1 cellular context compared by ENCODE assay signal in the genomic region with DNA sequence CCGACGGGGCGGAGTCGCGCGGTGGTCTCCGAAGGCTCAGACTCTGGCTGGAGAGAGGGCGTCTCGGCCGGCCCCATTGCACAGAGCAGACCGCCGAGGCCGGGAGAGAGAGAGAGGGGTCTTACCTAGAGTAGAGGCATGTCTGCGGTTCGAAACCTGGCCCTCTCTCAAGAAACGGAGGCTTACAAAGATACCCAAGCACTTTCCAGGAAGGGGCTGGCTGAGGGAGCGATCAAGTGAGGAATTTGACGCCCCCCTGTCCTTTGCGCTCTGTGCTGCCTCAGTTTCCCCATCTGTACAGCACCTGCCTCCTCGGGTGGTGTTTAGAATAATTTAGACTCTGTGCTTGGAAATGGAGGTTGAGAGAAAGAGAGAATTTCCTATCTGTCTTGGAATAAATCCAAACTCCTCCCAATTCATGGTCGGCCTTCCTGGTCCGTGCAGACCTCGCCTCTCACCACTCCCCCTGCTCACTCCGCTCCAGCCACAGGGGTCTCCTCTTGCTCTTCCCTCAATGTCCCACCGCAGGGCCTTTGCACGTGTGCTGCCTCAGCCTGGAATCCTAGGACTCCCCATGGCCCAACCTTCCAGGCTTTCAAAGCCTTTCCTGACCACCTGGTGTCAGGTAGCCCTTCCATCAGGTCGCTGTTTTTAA.
TF ChIP-seq lines count a peak whose summit lies in the region.

No MANE protein-coding gene starts in this region.

TF ChIP-seq in IMR-90, 13 proteins besides CTCF, POLR2A, EP300 and RAD21:
- TF ChIP-seq, protein P1, sequence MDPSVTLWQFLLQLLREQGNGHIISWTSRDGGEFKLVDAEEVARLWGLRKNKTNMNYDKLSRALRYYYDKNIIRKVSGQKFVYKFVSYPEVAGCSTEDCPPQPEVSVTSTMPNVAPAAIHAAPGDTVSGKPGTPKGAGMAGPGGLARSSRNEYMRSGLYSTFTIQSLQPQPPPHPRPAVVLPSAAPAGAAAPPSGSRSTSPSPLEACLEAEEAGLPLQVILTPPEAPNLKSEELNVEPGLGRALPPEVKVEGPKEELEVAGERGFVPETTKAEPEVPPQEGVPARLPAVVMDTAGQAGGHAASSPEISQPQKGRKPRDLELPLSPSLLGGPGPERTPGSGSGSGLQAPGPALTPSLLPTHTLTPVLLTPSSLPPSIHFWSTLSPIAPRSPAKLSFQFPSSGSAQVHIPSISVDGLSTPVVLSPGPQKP (IDR thresholded peaks at IDR 0.05; ENCODE audit: borderline replicate concordance, low read depth, low read length) = no peak
- no peak for TF ChIP-seq NFE2L2 (IDR thresholded peaks at IDR 0.05; ENCODE audit: low read depth, low read length)
- TF ChIP-seq, protein P2, sequence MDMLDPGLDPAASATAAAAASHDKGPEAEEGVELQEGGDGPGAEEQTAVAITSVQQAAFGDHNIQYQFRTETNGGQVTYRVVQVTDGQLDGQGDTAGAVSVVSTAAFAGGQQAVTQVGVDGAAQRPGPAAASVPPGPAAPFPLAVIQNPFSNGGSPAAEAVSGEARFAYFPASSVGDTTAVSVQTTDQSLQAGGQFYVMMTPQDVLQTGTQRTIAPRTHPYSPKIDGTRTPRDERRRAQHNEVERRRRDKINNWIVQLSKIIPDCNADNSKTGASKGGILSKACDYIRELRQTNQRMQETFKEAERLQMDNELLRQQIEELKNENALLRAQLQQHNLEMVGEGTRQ (IDR thresholded peaks at IDR 0.05; ENCODE audit: low read depth, low read length) = no peak
- TF ChIP-seq RFX5 (IDR thresholded peaks at IDR 0.05; ENCODE audit: low read depth, low read length) = no peak
- TF ChIP-seq BHLHE40 (IDR thresholded peaks at IDR 0.05; ENCODE audit: low read depth, low read length) = no peak
- TF ChIP-seq CEBPB (IDR thresholded peaks at IDR 0.05; ENCODE audit: low read depth, low read length) = no peak
- TF ChIP-seq CHD1 (IDR thresholded peaks at IDR 0.05; ENCODE audit: low read depth, low read length) = no peak
- no peak for TF ChIP-seq MXI1 (IDR thresholded peaks at IDR 0.05; ENCODE audit: borderline replicate concordance, low read depth, low read length)
- no peak for TF ChIP-seq RCOR1 (IDR thresholded peaks at IDR 0.05; ENCODE audit: insufficient replicate concordance, low read length)
- no peak for TF ChIP-seq MAFK (IDR thresholded peaks at IDR 0.05; ENCODE audit: low read depth, low read length)
- TF ChIP-seq FOS (IDR thresholded peaks at IDR 0.05; ENCODE audit: low read depth, low read length) = no peak
- no peak for TF ChIP-seq SMC3 (IDR thresholded peaks at IDR 0.05; ENCODE audit: low read depth, low read length)
- TF ChIP-seq MAZ (IDR thresholded peaks at IDR 0.05; ENCODE audit: borderline replicate concordance, low read depth, low read length) = no peak
